23 cellular contexts compared by ENCODE assay signal in genomic region chr7:116575853-116576252, GRCh38. TPM values are rescaled to one million over a fixed set of nuclear protein-coding genes. Genes with fewer than 3 reads are reported as not detected.
"Had no signal": no experiment of that assay in that cellular context is flagged by ENCODE, and none has a peak within 500 bp of the region (broad histone marks: within the 10 kb centered on the region; RNA-seq: fewer than 3 reads in every experiment).

No MANE protein-coding gene starts in this region.

- H3K4me1 ChIP-seq: colonic mucosa had no signal

- H3K4me3 Mint-ChIP-seq: activated B cell treated with CpG ODN at 0.5 μM for 24 hours; activated CD8-positive, alpha-beta T cell treated with anti-CD3 and anti-CD28 coated beads for 36 hours; activated naive CD8-positive, alpha-beta T cell; activated T-cell treated with anti-CD3 and anti-CD28 coated beads, Interleukin-2, amount 50 U/mL, for 72 hours; brain; naive thymus-derived CD8-positive, alpha-beta T cell; type B pancreatic cell had no signal

- DNase-seq: activated B cell treated with CpG ODN at 0.5 μM for 24 hours; activated CD4-positive, alpha-beta T cell treated with anti-CD3 and anti-CD28 coated beads for 48 hours; activated CD8-positive, alpha-beta T cell treated with anti-CD3 and anti-CD28 coated beads for 36 hours; activated gamma-delta T cell; activated T-cell treated with anti-CD3 and anti-CD28 coated beads, Interleukin-2, amount 50 U/mL, for 72 hours; amniotic stem cell; central memory CD4-positive, alpha-beta T cell; colonic mucosa; effector CD4-positive, alpha-beta T cell; hippocampal formation; kidney; mesenchymal stem cell; naive thymus-derived CD8-positive, alpha-beta T cell; stimulated activated CD4-positive, alpha-beta T cell treated with anti-CD3 and anti-CD28 coated beads, Interleukin-4, amount 100 ng/mL, for 4 hours; stimulated activated CD8-positive, alpha-beta memory T cell treated with anti-CD3 and anti-CD28 coated beads, Interleukin-4, amount 100 ng/mL, for 48 hours; stimulated activated naive CD8-positive, alpha-beta T cell treated with anti-CD3 and anti-CD28 coated beads, Interleukin-15, Interleukin-2, amounts not matched to agents 100 U/mL and 50 U/mL, for 24 hours; T-helper 2 cell had no signal

- H3K9me3 ChIP-seq: colonic mucosa, esophagus muscularis mucosa had no signal

- H3K27me3 ChIP-seq: colonic mucosa, esophagus muscularis mucosa had no signal

- H3K4me3 ChIP-seq: colonic mucosa, esophagus muscularis mucosa, skin epidermis had no signal

- H3K36me3 ChIP-seq: colonic mucosa, esophagus muscularis mucosa had no signal

- ATAC-seq: activated CD8-positive, alpha-beta T cell treated with anti-CD3 and anti-CD28 coated beads for 36 hours; activated T-cell treated with anti-CD3 and anti-CD28 coated beads, Interleukin-2, amount 50 U/mL, for 72 hours; naive thymus-derived CD8-positive, alpha-beta T cell; stimulated activated naive CD8-positive, alpha-beta T cell treated with anti-CD3 and anti-CD28 coated beads, Interleukin-15, Interleukin-2, amounts not matched to agents 100 U/mL and 50 U/mL, for 24 hours had no signal

- H3K27ac Mint-ChIP-seq: activated B cell treated with CpG ODN at 0.5 μM for 24 hours; activated naive CD8-positive, alpha-beta T cell; activated T-cell treated with anti-CD3 and anti-CD28 coated beads, Interleukin-2, amount 50 U/mL, for 72 hours; brain; naive thymus-derived CD8-positive, alpha-beta T cell; type B pancreatic cell had no signal

- H3K36me3 Mint-ChIP-seq: brain, type B pancreatic cell had no signal

- FAIRE-seq: kidney, TTC549 had no signal

- H3K27ac ChIP-seq: colonic mucosa had no signal

- H3K9me3 Mint-ChIP-seq: activated B cell treated with CpG ODN at 0.5 μM for 24 hours; activated CD8-positive, alpha-beta T cell treated with anti-CD3 and anti-CD28 coated beads for 36 hours; activated T-cell treated with anti-CD3 and anti-CD28 coated beads, Interleukin-2, amount 50 U/mL, for 72 hours; brain; type B pancreatic cell had no signal

- H3K27me3 Mint-ChIP-seq: brain, type B pancreatic cell had no signal

RNA-seq across cellular contexts. Expression of gene CAV1, which starts 51.0 kb away (rescaled TPM):
- total RNA-seq: naive thymus-derived CD8-positive, alpha-beta T cell had no signal
- polyA plus RNA-seq: naive thymus-derived CD8-positive, alpha-beta T cell had no signal
